Comparison of ENCODE assay signal across 13 cellular contexts in genomic region chr17:57544834-57545463, GRCh38.
DNase-seq lines count a peak whose midpoint lies in the region; ATAC-seq and TF ChIP-seq lines count a peak whose summit lies in the region.
"Had no signal": no experiment of that assay in that cellular context is flagged by ENCODE, and none has a peak within 500 bp of the region (broad histone marks: within the 10 kb centered on the region; RNA-seq: fewer than 3 reads in every experiment).

No MANE protein-coding gene starts in this region.

- no peak overlapping the region for H3K4me3 Mint-ChIP-seq in activated CD4-positive, alpha-beta memory T cell treated with anti-CD3 and anti-CD28 coated beads for 36 hours
- H3K4me3 Mint-ChIP-seq: CD8-positive, alpha-beta T cell had no signal

- H3K9me2 ChIP-seq in neural cell (ENCODE audit: insufficient read depth, low read length) = no peaks in the 10 kb centered on the region

- no peaks in the 10 kb centered on the region for H3K36me3 Mint-ChIP-seq in activated CD4-positive, alpha-beta memory T cell treated with anti-CD3 and anti-CD28 coated beads for 36 hours

- H3K27ac ChIP-seq in HEK293 (ENCODE audit: extremely low read depth, low read depth, low read length) (peak overlapping the region; percentile 95), SJCRH30 (peak overlapping the region; percentile 83), neural cell (ENCODE audit: low read length) (peak overlapping the region; percentile 77), caudate nucleus (ENCODE audit: low read depth, low read length) (no peak overlapping the region), upper lobe of right lung (no peak overlapping the region)

- H3K9ac ChIP-seq in neural cell (ENCODE audit: low read length) = peak overlapping the region; percentile 46

- TF ChIP-seq CTCF in HEK293 (tag by site-specific recombination; IDR thresholded peaks at IDR 0.05) (no peak), neural cell (IDR thresholded peaks at IDR 0.05; ENCODE audit: poor library complexity, severe bottlenecking) (no peak), upper lobe of right lung (IDR thresholded peaks at IDR 0.05) (no peak)

- H3K27me3 ChIP-seq in SJCRH30 (no peaks in the 10 kb centered on the region), neural cell (ENCODE audit: insufficient read depth, low read depth, low read length) (no peaks in the 10 kb centered on the region), upper lobe of right lung (no peaks in the 10 kb centered on the region)

- TF ChIP-seq EP300 in neural cell (conservative IDR thresholded peaks at IDR 0.05; ENCODE audit: poor library complexity, severe bottlenecking) = no peak

- H3K27ac Mint-ChIP-seq in activated CD4-positive, alpha-beta memory T cell treated with anti-CD3 and anti-CD28 coated beads for 36 hours = no peak overlapping the region
- H3K27ac Mint-ChIP-seq: CD8-positive, alpha-beta T cell had no signal

- H3K9me3 Mint-ChIP-seq in activated CD4-positive, alpha-beta memory T cell treated with anti-CD3 and anti-CD28 coated beads for 36 hours = no peaks in the 10 kb centered on the region
- H3K9me3 Mint-ChIP-seq: CD8-positive, alpha-beta T cell had no signal

- no peaks in the 10 kb centered on the region for H4K20me1 ChIP-seq in neural cell (ENCODE audit: insufficient read depth)

- peak overlapping the region; percentile 40 for H3K4me2 ChIP-seq in neural cell (ENCODE audit: low read length)

- H3K36me3 ChIP-seq in HEK293 (ENCODE audit: control insufficient read depth in 2 of 2, insufficient read depth in 1 of 2, low read length in 2 of 2) (no peaks in the 10 kb centered on the region), SJCRH30 (no peaks in the 10 kb centered on the region), neural cell (ENCODE audit: insufficient read depth, low read length) (no peaks in the 10 kb centered on the region), upper lobe of right lung (no peaks in the 10 kb centered on the region)

- intact Hi-C loops in upper lobe of right lung (cut with DNase I) = no loop called here
- intact Hi-C loops in activated CD4-positive, alpha-beta memory T cell treated with anti-CD3 and anti-CD28 coated beads for 36 hours (cut with micrococcal nuclease) = no loop called here

- H3K4me1 ChIP-seq in HEK293 (ENCODE audit: control insufficient read depth, insufficient read depth, low read length) (peaks cover 86% of the 10 kb centered on the region), SJCRH30 (peaks cover 54% of the 10 kb centered on the region), upper lobe of right lung (no peaks in the 10 kb centered on the region)

- H3K79me2 ChIP-seq in neural cell (replicated peaks; ENCODE audit: insufficient read depth, low read length) = peaks cover 25% of the 10 kb centered on the region

- no peak for TF ChIP-seq RAD21 in neural cell (conservative IDR thresholded peaks at IDR 0.05)

- H3K4me1 Mint-ChIP-seq in activated CD4-positive, alpha-beta memory T cell treated with anti-CD3 and anti-CD28 coated beads for 36 hours (ENCODE audit: low read depth) = peaks cover 17% of the 10 kb centered on the region

- no peak for ATAC-seq in upper lobe of right lung
- ATAC-seq: CD8-positive, alpha-beta T cell; Right ventricle myocardium inferior had no signal

- DNase-seq in NCI-H187 treated with DMSO at 0.1 percent for 48 hours (lab: John Stamatoyannopoulos, UW) (peak; percentile 44), SJCRH30 (peak in 1 of 2 experiments; percentile 43), GM03348 (ENCODE audit: low spot score) (no peak), caudate nucleus (lab: John Stamatoyannopoulos, UW) (no peak), upper lobe of right lung (no peak)
- DNase-seq in activated CD4-positive, alpha-beta memory T cell treated with anti-CD3 and anti-CD28 coated beads for 36 hours = no peak
- DNase-seq: activated CD8-positive, alpha-beta memory T cell treated with anti-CD3 and anti-CD28 coated beads for 24 hours; CD8-positive, alpha-beta T cell; effector memory CD4-positive, alpha-beta T cell had no signal

- H3K9me3 ChIP-seq in HEK293 (ENCODE audit: control insufficient read depth, insufficient read depth, low read depth, low read length) (no peaks in the 10 kb centered on the region), SJCRH30 (replicated peaks) (no peaks in the 10 kb centered on the region), neural cell (ENCODE audit: low read length) (no peaks in the 10 kb centered on the region), upper lobe of right lung (no peaks in the 10 kb centered on the region)

- H3K4me3 ChIP-seq in HEK293 (ENCODE audit: low read depth, low read length) = no peak overlapping the region
- H3K4me3 ChIP-seq in SJCRH30 = no peak overlapping the region
- peak overlapping the region; percentile 54 for H3K4me3 ChIP-seq in neural cell (ENCODE audit: low read length)
- H3K4me3 ChIP-seq in upper lobe of right lung = no peak overlapping the region
- H3K4me3 ChIP-seq: lung had no signal

- POLR2A ChIA-PET in HEK293 (lab: Yijun Ruan, JAX) = no interaction called here
- POLR2A ChIA-PET in activated CD4-positive, alpha-beta memory T cell treated with anti-CD3 and anti-CD28 coated beads for 36 hours (lab: Charles Lee) = no interaction called here

- H2AFZ ChIP-seq in neural cell (ENCODE audit: low read depth, low read length) = no peak overlapping the region

- H3K27me3 Mint-ChIP-seq in activated CD4-positive, alpha-beta memory T cell treated with anti-CD3 and anti-CD28 coated beads for 36 hours = no peaks in the 10 kb centered on the region

- H3F3A ChIP-seq in neural cell (ENCODE audit: insufficient read depth, low read length, poor library complexity, severe bottlenecking) = peaks cover 15% of the 10 kb centered on the region

- CTCF ChIA-PET in HEK293 (lab: Yijun Ruan, JAX) = interaction anchor here (1.9 to 3.8 kb wide), 2 partner anchors 53 to 302 kb away, joined by 12 to 19 read pairs; no protein-coding TSS in a partner anchor
- CTCF ChIA-PET in activated CD4-positive, alpha-beta memory T cell treated with anti-CD3 and anti-CD28 coated beads for 36 hours (lab: Charles Lee) = no interaction called here

TF ChIP-seq in HEK293, 187 proteins besides CTCF, POLR2A, EP300 and RAD21 (continues in another document):
- TF ChIP-seq SP3 (tag by site-specific recombination; IDR thresholded peaks at IDR 0.05) (no peak), TRIM28 (IDR thresholded peaks at IDR 0.05; ENCODE audit: borderline replicate concordance, low read length) (no peak), BCL11A (tag by site-specific recombination; IDR thresholded peaks at IDR 0.05; ENCODE audit: low read depth) (no peak), ZNF184 (tag by site-specific recombination; IDR thresholded peaks at IDR 0.05) (no peak), RBAK (tag by site-specific recombination; IDR thresholded peaks at IDR 0.05) (no peak), ZNF785 (tag by site-specific recombination; IDR thresholded peaks at IDR 0.05) (no peak), ZNF223 (tag by site-specific recombination; IDR thresholded peaks at IDR 0.05) (no peak), YY2 (tag by site-specific recombination; IDR thresholded peaks at IDR 0.05) (no peak), GLIS2 (tag by site-specific recombination; IDR thresholded peaks at IDR 0.05) (no peak), ZSCAN18 (tag by site-specific recombination; IDR thresholded peaks at IDR 0.05) (no peak), ZIC2 (tag by site-specific recombination; IDR thresholded peaks at IDR 0.05) (no peak)

TF ChIP-seq in neural cell, 6 proteins besides CTCF, POLR2A, EP300 and RAD21:
- TF ChIP-seq TAF1 (IDR thresholded peaks at IDR 0.05; ENCODE audit: low read depth) = no peak
- no peak for TF ChIP-seq EZH2 (IDR thresholded peaks at IDR 0.05; ENCODE audit: borderline replicate concordance, insufficient read depth, low read length, poor library complexity, severe bottlenecking)
- no peak for TF ChIP-seq REST (IDR thresholded peaks at IDR 0.05; ENCODE audit: borderline replicate concordance)
- TF ChIP-seq MXI1 (conservative IDR thresholded peaks at IDR 0.05; ENCODE audit: poor library complexity, severe bottlenecking) = no peak
- no peak for TF ChIP-seq SMC3 (conservative IDR thresholded peaks at IDR 0.05; ENCODE audit: poor library complexity)
- no peak for TF ChIP-seq POLR2AphosphoS5 (IDR thresholded peaks at IDR 0.05)

Comparison
In these comparisons a context has a peak if more than half of its experiments do, and no peak if none do; other contexts are left out.
1. H3K27ac ChIP-seq: peak in HEK293 (single experiment), SJCRH30 (single experiment) and neural cell (single experiment); none in caudate nucleus (single experiment) and upper lobe of right lung (single experiment).